1 cellular context compared by ENCODE assay signal in genomic region chr14:103122578-103123127, GRCh38.
TF ChIP-seq lines count a peak whose summit lies in the region.

No MANE protein-coding gene starts in this region.

TF ChIP-seq in endothelial cell of umbilical vein, 7 proteins besides CTCF, POLR2A, EP300 and RAD21 (continued from another document):
- no peak for TF ChIP-seq GATA2 (IDR thresholded peaks at IDR 0.05; ENCODE audit: insufficient read depth, insufficient read length, low read depth, low read length)
